In the genomic region with DNA sequence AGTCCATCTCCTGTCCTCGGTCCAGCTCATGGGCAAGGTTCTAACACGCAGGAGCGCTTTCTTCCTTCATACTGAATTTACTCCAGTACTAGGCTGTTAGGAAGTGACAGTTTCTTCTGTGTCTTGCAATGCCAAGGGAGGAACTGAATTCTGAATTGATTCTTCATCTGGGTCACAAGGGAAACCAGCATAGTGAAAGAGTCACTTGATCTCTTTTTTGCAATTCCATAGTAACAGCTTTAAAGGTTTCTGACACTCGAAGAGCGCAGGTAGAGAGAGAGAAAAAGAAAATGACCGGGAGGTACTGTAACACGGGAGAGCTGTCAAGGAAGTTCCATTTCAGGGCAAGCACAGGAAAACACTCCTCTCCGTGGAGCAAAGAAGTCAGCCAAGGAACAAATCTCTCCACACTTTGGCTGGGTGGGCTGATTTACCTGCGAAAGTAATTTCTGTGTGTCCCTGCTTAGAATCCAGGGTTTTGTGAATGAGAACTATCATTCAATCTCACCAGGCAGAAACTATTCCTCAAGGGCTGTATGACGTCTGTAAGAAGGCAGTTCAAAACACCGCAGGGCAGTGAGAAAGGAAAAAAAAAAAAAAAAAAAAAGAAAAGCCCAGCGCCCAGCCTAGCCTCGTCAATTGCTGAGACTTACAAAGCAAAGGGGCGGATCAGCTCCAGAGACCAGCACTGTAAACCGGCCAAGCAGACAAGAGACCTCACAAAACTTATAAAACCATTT, we compare ENCODE assay signal across 8 cellular contexts.
DNase-seq lines count a peak whose midpoint lies in the region; ATAC-seq and TF ChIP-seq lines count a peak whose summit lies in the region.

No MANE protein-coding gene starts in this region.

- POLR2A ChIA-PET in CD4-positive, alpha-beta memory T cell (lab: Charles Lee; ENCODE audit: partially characterized antibody): interaction anchor here (0.6 kb wide), 1 partner anchor 148 kb away, joined by 3 read pairs; no protein-coding TSS in a partner anchor

- H3K4me3 ChIP-seq in CD4-positive, alpha-beta memory T cell (ENCODE audit: low read length in 2 of 2): no peak overlapping the region
- H3K4me3 ChIP-seq in lower lobe of right lung: peak overlapping the region; percentile 55
- H3K4me3 ChIP-seq in subcutaneous abdominal adipose tissue (ENCODE audit: low read depth in 1 of 5, low read length in 5 of 5): peak overlapping the region; percentile 62 to 75 (median 68)

- no peaks in the 10 kb centered on the region for H3K27me3 ChIP-seq in CD4-positive, alpha-beta memory T cell (ENCODE audit: insufficient read depth, low read length)
- no peaks in the 10 kb centered on the region for H3K27me3 ChIP-seq in lower lobe of right lung (ENCODE audit: low read depth)
- peaks cover 0 to 5% (median 0%) of the 10 kb centered on the region in 5 donors for H3K27me3 ChIP-seq in subcutaneous abdominal adipose tissue (ENCODE audit: control insufficient read depth in 5 of 5, insufficient read depth in 4 of 5, low read length in 5 of 5)

- H3K36me3 ChIP-seq in CD4-positive, alpha-beta memory T cell (ENCODE audit: insufficient read depth, low read length): no peaks in the 10 kb centered on the region
- no peaks in the 10 kb centered on the region for H3K36me3 ChIP-seq in lower lobe of right lung
- no peaks in the 10 kb centered on the region for H3K36me3 ChIP-seq in subcutaneous abdominal adipose tissue (ENCODE audit: control insufficient read depth in 5 of 5, insufficient read depth in 5 of 5, low read length in 5 of 5)

- no peaks in the 10 kb centered on the region for H3K4me1 ChIP-seq in CD4-positive, alpha-beta memory T cell (ENCODE audit: insufficient read depth, low read length)
- H3K4me1 ChIP-seq in lower lobe of right lung: peaks cover 15% of the 10 kb centered on the region
- peaks cover 0 to 18% (median 9%) of the 10 kb centered on the region in 5 donors for H3K4me1 ChIP-seq in subcutaneous abdominal adipose tissue (ENCODE audit: control insufficient read depth in 5 of 5, insufficient read depth in 5 of 5, low read length in 5 of 5)

- H3K36me3 Mint-ChIP-seq in CD4-positive, alpha-beta memory T cell: no peaks in the 10 kb centered on the region
- no peaks in the 10 kb centered on the region for H3K36me3 Mint-ChIP-seq in effector memory CD8-positive, alpha-beta T cell (ENCODE audit: insufficient read depth)

- H3K9ac ChIP-seq in subcutaneous abdominal adipose tissue (ENCODE audit: low read length in 5 of 5): peak overlapping the region; percentile 16 to 73 (median 46)

- H3K4me3 Mint-ChIP-seq in CD4-positive, alpha-beta memory T cell: peak overlapping the region; percentile 49 to 84 (median 70)
- H3K4me3 Mint-ChIP-seq in effector memory CD8-positive, alpha-beta T cell: peak overlapping the region; percentile 35 to 42

- H3K27me3 Mint-ChIP-seq in CD4-positive, alpha-beta memory T cell: peaks cover 14 to 19% of the 10 kb centered on the region in 2 donors
- peaks cover 18 to 23% of the 10 kb centered on the region in 2 donors for H3K27me3 Mint-ChIP-seq in effector memory CD8-positive, alpha-beta T cell

- peak overlapping the region in 1 of 7 donors; percentile 69 for H3K27ac Mint-ChIP-seq in CD4-positive, alpha-beta memory T cell
- H3K27ac Mint-ChIP-seq in effector memory CD8-positive, alpha-beta T cell: no peak overlapping the region

- DNase-seq in CD4-positive, alpha-beta memory T cell: no peak
- DNase-seq in NCI-H2227 treated with DMSO at 0.1 percent for 48 hours (lab: John Stamatoyannopoulos, UW) (peak; percentile 39), lower lobe of right lung (no peak), middle frontal gyrus (ENCODE audit: extremely low spot score, low spot score) (no peak), NCI-H187 treated with DMSO at 0.1 percent for 48 hours (lab: John Stamatoyannopoulos, UW) (no peak), DMS79 (lab: John Stamatoyannopoulos, UW) (no peak)
- DNase-seq in effector memory CD8-positive, alpha-beta T cell: no peak

- H3K9me3 Mint-ChIP-seq in CD4-positive, alpha-beta memory T cell: peaks cover 0 to 2% (median 0%) of the 10 kb centered on the region in 8 donors
- H3K9me3 Mint-ChIP-seq in effector memory CD8-positive, alpha-beta T cell: no peaks in the 10 kb centered on the region

- no peaks in the 10 kb centered on the region for H3K9me3 ChIP-seq in CD4-positive, alpha-beta memory T cell (ENCODE audit: control insufficient read depth in 1 of 2, low read length in 2 of 2)
- H3K9me3 ChIP-seq in lower lobe of right lung (no peaks in the 10 kb centered on the region), subcutaneous abdominal adipose tissue (ENCODE audit: control insufficient read depth in 5 of 5, low read length in 5 of 5) (no peaks in the 10 kb centered on the region)

- no peak for ATAC-seq in effector memory CD8-positive, alpha-beta T cell (replicated peaks)
- ATAC-seq in lower lobe of right lung: peak; percentile 89 to 91

- TF ChIP-seq CTCF in lower lobe of right lung (IDR thresholded peaks at IDR 0.05): no peak

- CTCF ChIA-PET in CD4-positive, alpha-beta memory T cell (lab: Charles Lee; ENCODE audit: partially characterized antibody): no interaction called here

- H3K4me1 Mint-ChIP-seq in CD4-positive, alpha-beta memory T cell: peaks cover 8 to 12% (median 10%) of the 10 kb centered on the region in 4 donors
- H3K4me1 Mint-ChIP-seq in effector memory CD8-positive, alpha-beta T cell (ENCODE audit: low read depth in 2 of 2): peaks cover 7 to 9% of the 10 kb centered on the region in 2 donors

- no peak overlapping the region for H3K27ac ChIP-seq in CD4-positive, alpha-beta memory T cell (ENCODE audit: low read depth, low read length)
- peak overlapping the region; percentile 79 for H3K27ac ChIP-seq in lower lobe of right lung
- H3K27ac ChIP-seq in subcutaneous abdominal adipose tissue (ENCODE audit: low read depth, low read length): peak overlapping the region; percentile 24

- intact Hi-C loops in CD4-positive, alpha-beta memory T cell (cut with micrococcal nuclease): no loop called here
- intact Hi-C loops in lower lobe of right lung (cut with DNase I): no loop called here

Comparison
In these comparisons a context has a peak if more than half of its experiments do, and no peak if none do; other contexts are left out.
1. H3K4me3 ChIP-seq: peak in lower lobe of right lung (single experiment) and subcutaneous abdominal adipose tissue (5 of 5); none in CD4-positive, alpha-beta memory T cell (0 of 2).